In the genomic region with DNA sequence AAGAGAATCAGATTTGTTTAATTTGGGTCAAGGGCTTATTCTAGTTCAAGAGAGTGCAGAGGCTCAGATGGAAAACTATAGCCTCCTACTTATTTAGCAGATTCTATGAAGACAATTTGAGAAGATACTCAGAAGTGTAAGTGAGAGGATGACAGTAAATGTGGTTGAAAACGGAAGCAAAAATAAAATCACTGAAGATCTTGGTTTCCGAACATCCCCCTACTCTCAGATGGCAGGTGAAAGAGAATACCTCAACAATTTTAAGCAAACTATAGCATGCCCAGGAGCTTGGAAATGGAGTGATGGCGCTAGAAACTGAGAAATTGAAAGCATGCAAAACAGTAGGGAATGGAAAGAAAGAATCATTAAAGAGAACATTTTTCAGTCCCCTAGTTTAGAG, we compare ENCODE assay signal across 20 cellular contexts.
"Had no signal": no experiment of that assay in that cellular context is flagged by ENCODE, and none has a peak within 500 bp of the region (broad histone marks: within the 10 kb centered on the region; RNA-seq: fewer than 3 reads in every experiment).

No MANE protein-coding gene starts in this region.

- H3K4me2 ChIP-seq: smooth muscle cell had no signal

- H3K4me3 Mint-ChIP-seq: effector memory CD8-positive, alpha-beta T cell; memory B cell; natural killer cell; stimulated activated naive CD8-positive, alpha-beta T cell treated with anti-CD3 and anti-CD28 coated beads, Interleukin-15, amount 100 ng/mL, for 72 hours had no signal

- H3K27ac ChIP-seq: neutrophil, pancreas, right lobe of liver, thyroid gland, vagina had no signal

- H3K9me3 ChIP-seq: neutrophil, pancreas, right lobe of liver, thyroid gland, vagina had no signal

- H3K36me3 Mint-ChIP-seq: memory B cell had no signal

- H3K4me1 Mint-ChIP-seq: memory B cell; natural killer cell; stimulated activated naive CD8-positive, alpha-beta T cell treated with anti-CD3 and anti-CD28 coated beads, Interleukin-15, amount 100 ng/mL, for 72 hours had no signal

- ATAC-seq: effector memory CD8-positive, alpha-beta T cell; left lobe of liver; natural killer cell; pancreas; right lobe of liver; stimulated activated naive CD8-positive, alpha-beta T cell treated with anti-CD3 and anti-CD28 coated beads, Interleukin-15, amount 100 ng/mL, for 72 hours had no signal

- H3K4me1 ChIP-seq: pancreas, right lobe of liver, thyroid gland, vagina had no signal

- H3K27ac Mint-ChIP-seq: effector memory CD8-positive, alpha-beta T cell; memory B cell; natural killer cell; stimulated activated naive CD8-positive, alpha-beta T cell treated with anti-CD3 and anti-CD28 coated beads, Interleukin-15, amount 100 ng/mL, for 72 hours had no signal

- H3K4me3 ChIP-seq: lung, pancreas, right lobe of liver, smooth muscle cell, thyroid gland, vagina had no signal

- H3K27me3 Mint-ChIP-seq: effector memory CD8-positive, alpha-beta T cell; memory B cell; stimulated activated naive CD8-positive, alpha-beta T cell treated with anti-CD3 and anti-CD28 coated beads, Interleukin-15, amount 100 ng/mL, for 72 hours had no signal

- H3K36me3 ChIP-seq: neutrophil, pancreas, right lobe of liver, thyroid gland, vagina had no signal

- DNase-seq: cortex of kidney; effector memory CD8-positive, alpha-beta T cell; kidney; natural killer cell; pancreas; right lobe of liver; stimulated activated CD4-positive, alpha-beta T cell treated with anti-CD3 and anti-CD28 coated beads, Interleukin-12 subunit alpha, Interleukin-12 subunit beta, amount 100 ng/mL, for 4 hours; stimulated activated CD4-positive, alpha-beta T cell treated with anti-CD3 and anti-CD28 coated beads, Interleukin-1b, Interleukin-23, amount 100 ng/mL, for 48 hours; stimulated activated CD4-positive, alpha-beta T cell treated with anti-CD3 and anti-CD28 coated beads, Interleukin-4, amount 100 ng/mL, for 1 hour; stimulated activated CD8-positive, alpha-beta memory T cell treated with anti-CD3 and anti-CD28 coated beads, Interleukin-4, amount 100 ng/mL, for 48 hours; stimulated activated naive CD4-positive, alpha-beta T cell; stimulated activated naive CD8-positive, alpha-beta T cell treated with anti-CD3 and anti-CD28 coated beads, Interleukin-15, amount 100 ng/mL, for 72 hours; trophoblast cell had no signal

- H3K27me3 ChIP-seq: neutrophil, pancreas, right lobe of liver, thyroid gland, vagina had no signal
